Comparison of ENCODE assay signal across 14 cellular contexts in genomic region chr13:23709521-23709920, GRCh38.
DNase-seq lines count a peak whose midpoint lies in the region; ATAC-seq, FAIRE-seq and TF ChIP-seq lines count a peak whose summit lies in the region.
"Had no signal": no experiment of that assay in that cellular context is flagged by ENCODE, and none has a peak within 500 bp of the region (broad histone marks: within the 10 kb centered on the region; RNA-seq: fewer than 3 reads in every experiment).

No MANE protein-coding gene starts in this region.

- H3K9me3 Mint-ChIP-seq in nephron progenitor cell = peaks cover 31% of the 10 kb centered on the region

- H3K27me3 Mint-ChIP-seq in nephron progenitor cell (ENCODE audit: low read depth, poor library complexity) = no peaks in the 10 kb centered on the region

- H3K4me3 ChIP-seq in HepG2 (replicated peaks in 1 of 3; ENCODE audit: insufficient read depth in 1 of 3, low read depth in 2 of 3, low read length in 3 of 3) = no peak overlapping the region
- no peak overlapping the region for H3K4me3 ChIP-seq in right lobe of liver
- H3K4me3 ChIP-seq in OCI-LY3 (ENCODE audit: low read length) = no peak overlapping the region
- H3K4me3 ChIP-seq in fibroblast of the aortic adventitia (ENCODE audit: low read depth, low read length) = no peak overlapping the region
- H3K4me3 ChIP-seq: esophagus squamous epithelium had no signal

- WGBS in HepG2 (ENCODE audit: low lambda C conversion rate) = 0% methylated on average over 1 of the region's 1 CpG
- 63% methylated on average over 1 of the region's 1 CpG for WGBS in right lobe of liver (ENCODE audit: insufficient coverage, low coverage, low lambda C conversion rate, missing lambda C conversion rate)

- in situ Hi-C loops in HepG2 (cut with HindIII; ENCODE audit: extremely low pct_ligation_motif_present, low pct_unique_long_range_greater_than_20kb) = loop anchor here (10.0 kb wide), 1 partner anchor 245 kb away; no protein-coding TSS in a partner anchor

- H3K4me1 ChIP-seq in HepG2 (ENCODE audit: insufficient read depth, low read length) = peaks cover 19% of the 10 kb centered on the region
- H3K4me1 ChIP-seq in right lobe of liver = no peaks in the 10 kb centered on the region
- H3K4me1 ChIP-seq in OCI-LY3 (ENCODE audit: low read length) = peaks cover 11% of the 10 kb centered on the region
- H3K4me1 ChIP-seq: esophagus squamous epithelium had no signal

- H3K36me3 Mint-ChIP-seq in nephron progenitor cell (ENCODE audit: low read depth) = peaks cover 18% of the 10 kb centered on the region

- no peak for TF ChIP-seq RAD21 in HepG2 (CRISPR knock-in tag; IDR thresholded peaks at IDR 0.05)

- H2AFZ ChIP-seq in HepG2 (ENCODE audit: low read length) = no peak overlapping the region
- no peak overlapping the region for H2AFZ ChIP-seq in OCI-LY3 (ENCODE audit: low read depth, low read length)

- H3K4me2 ChIP-seq in HepG2 (ENCODE audit: low read depth, low read length) (no peak overlapping the region), OCI-LY3 (ENCODE audit: low read length) (no peak overlapping the region)

- TF ChIP-seq CTCF in HepG2 (CRISPR knock-in tag; IDR thresholded peaks at IDR 0.05) (no peak), right lobe of liver (IDR thresholded peaks at IDR 0.05) (no peak), OCI-LY3 (IDR thresholded peaks at IDR 0.05; ENCODE audit: low read depth, low read length) (peak; percentile 40), fibroblast of the aortic adventitia (IDR thresholded peaks at IDR 0.05; ENCODE audit: insufficient read depth, low read length) (peak; percentile 29), nephron progenitor cell (IDR thresholded peaks at IDR 0.05) (no peak)

- POLR2A ChIA-PET in HepG2 (lab: Yijun Ruan, JAX) = no interaction called here

- CTCF ChIA-PET in HepG2 (lab: Yijun Ruan, JAX; ENCODE audit: low intra/inter-chr PET ratio, low total read pairs) = no interaction called here

- H3K4me3 Mint-ChIP-seq in nephron progenitor cell = no peak overlapping the region
- H3K4me3 Mint-ChIP-seq: naive B cell had no signal

- no peak for TF ChIP-seq POLR2A in HepG2 (IDR thresholded peaks at IDR 0.05; ENCODE audit: insufficient read depth in 1 of 2, low read depth in 2 of 2, low read length in 2 of 2)
- TF ChIP-seq POLR2A in right lobe of liver (IDR thresholded peaks at IDR 0.05) = no peak

- no peaks in the 10 kb centered on the region for H3K79me2 ChIP-seq in HepG2 (ENCODE audit: insufficient read depth, low read length)
- H3K79me2 ChIP-seq in OCI-LY3 (ENCODE audit: low read length) = no peaks in the 10 kb centered on the region

- BruUV-seq in HepG2 (replicated peaks; lab: Mats Ljungman, UMichigan) = no TSS peak

- no peak for DNase-seq in HepG2 (ENCODE audit: low spot score)
- no peak for DNase-seq in right lobe of liver
- DNase-seq in fibroblast of the aortic adventitia (ENCODE audit: low read depth) = peak; percentile 45
- no peak for DNase-seq in stimulated activated CD4-positive, alpha-beta T cell treated with anti-CD3 and anti-CD28 coated beads, Interleukin-12 subunit alpha, Interleukin-12 subunit beta, amount 100 ng/mL, for 4 hours
- no peak for DNase-seq in GOT3 (lab: John Stamatoyannopoulos, UW)
- no peak for DNase-seq in nephron progenitor cell
- DNase-seq: activated CD4-positive, CD25-positive, alpha-beta regulatory T cell; esophagus squamous epithelium; naive B cell; stimulated activated CD4-positive, alpha-beta T cell treated with anti-CD3 and anti-CD28 coated beads, Interleukin-1b, Interleukin-23, amount 100 ng/mL, for 48 hours had no signal

- H3K4me1 Mint-ChIP-seq in nephron progenitor cell = peaks cover 22% of the 10 kb centered on the region

- ATAC-seq in HepG2 (no peak), right lobe of liver (no peak), GM21360 (IDR thresholded peaks at IDR 0.05; ENCODE audit: unreplicated experiment) (no peak)
- ATAC-seq: left lobe of liver had no signal

- H3K9ac ChIP-seq in HepG2 (ENCODE audit: insufficient read depth, low read depth, low read length) = no peak overlapping the region
- no peak overlapping the region for H3K9ac ChIP-seq in OCI-LY3 (ENCODE audit: low read length)

- TF ChIP-seq EP300 in HepG2 (IDR thresholded peaks at IDR 0.05; ENCODE audit: low read depth in 2 of 2, low read length in 2 of 2) (no peak), HepG2 (CRISPR knock-in tag; IDR thresholded peaks at IDR 0.05; ENCODE audit: borderline replicate concordance) (no peak)

- H3K27ac ChIP-seq in HepG2 (ENCODE audit: extremely low read length, insufficient read depth, low read length) (no peak overlapping the region), right lobe of liver (no peak overlapping the region), OCI-LY3 (ENCODE audit: low read length) (no peak overlapping the region)
- H3K27ac ChIP-seq: esophagus squamous epithelium had no signal

- H3K9me3 ChIP-seq in HepG2 (ENCODE audit: low read length) = no peaks in the 10 kb centered on the region
- H3K9me3 ChIP-seq in right lobe of liver = no peaks in the 10 kb centered on the region
- H3K9me3 ChIP-seq in OCI-LY3 (ENCODE audit: insufficient read depth, low read length) = no peaks in the 10 kb centered on the region
- H3K9me3 ChIP-seq: esophagus squamous epithelium had no signal

- H3K27ac Mint-ChIP-seq in nephron progenitor cell = no peak overlapping the region
- H3K27ac Mint-ChIP-seq: naive B cell had no signal

- FAIRE-seq in HepG2 (lab: Jason Lieb, UNC) = no peak
- FAIRE-seq: astrocyte had no signal

- intact Hi-C loops in HepG2 (cut with micrococcal nuclease; ENCODE audit: unreplicated experiment) = no loop called here
- intact Hi-C loops in right lobe of liver (cut with DNase I) = no loop called here

- H4K20me1 ChIP-seq in HepG2 (ENCODE audit: insufficient read depth, low read length) = no peaks in the 10 kb centered on the region
- H4K20me1 ChIP-seq in OCI-LY3 (ENCODE audit: insufficient read depth, low read length) = no peaks in the 10 kb centered on the region

- H3K36me3 ChIP-seq in HepG2 (replicated peaks in 1 of 2; ENCODE audit: control insufficient read depth in 1 of 2, insufficient read depth in 2 of 2, low read length in 2 of 2) = no peaks in the 10 kb centered on the region
- no peaks in the 10 kb centered on the region for H3K36me3 ChIP-seq in right lobe of liver
- no peaks in the 10 kb centered on the region for H3K36me3 ChIP-seq in OCI-LY3 (replicated peaks; ENCODE audit: low read depth, low read length)
- H3K36me3 ChIP-seq: esophagus squamous epithelium had no signal

- H3K27me3 ChIP-seq in HepG2 (ENCODE audit: control insufficient read depth in 1 of 2, insufficient read depth in 2 of 2, low read length in 2 of 2) = no peaks in the 10 kb centered on the region
- H3K27me3 ChIP-seq in right lobe of liver = no peaks in the 10 kb centered on the region
- no peaks in the 10 kb centered on the region for H3K27me3 ChIP-seq in OCI-LY3 (ENCODE audit: low read depth, low read length)
- H3K27me3 ChIP-seq: esophagus squamous epithelium had no signal

TF ChIP-seq in HepG2, 621 proteins besides CTCF, POLR2A, EP300 and RAD21:
- TF ChIP-seq STAG1 (CRISPR knock-in tag; IDR thresholded peaks at IDR 0.05) (0 out of 2 replicates have a peak, but pooled peaks have one; percentile 29), ZKSCAN8 (CRISPR knock-in tag; IDR thresholded peaks at IDR 0.05; ENCODE audit: borderline replicate concordance) (no peak)

Comparison
In these comparisons a context has a peak if more than half of its experiments do, and no peak if none do; other contexts are left out.
1. CTCF ChIP-seq: peak in OCI-LY3 (single experiment) and fibroblast of the aortic adventitia (single experiment); none in HepG2 (single experiment), right lobe of liver (0 of 4) and nephron progenitor cell (single experiment).